11 cellular contexts compared by ENCODE assay signal in the genomic region with DNA sequence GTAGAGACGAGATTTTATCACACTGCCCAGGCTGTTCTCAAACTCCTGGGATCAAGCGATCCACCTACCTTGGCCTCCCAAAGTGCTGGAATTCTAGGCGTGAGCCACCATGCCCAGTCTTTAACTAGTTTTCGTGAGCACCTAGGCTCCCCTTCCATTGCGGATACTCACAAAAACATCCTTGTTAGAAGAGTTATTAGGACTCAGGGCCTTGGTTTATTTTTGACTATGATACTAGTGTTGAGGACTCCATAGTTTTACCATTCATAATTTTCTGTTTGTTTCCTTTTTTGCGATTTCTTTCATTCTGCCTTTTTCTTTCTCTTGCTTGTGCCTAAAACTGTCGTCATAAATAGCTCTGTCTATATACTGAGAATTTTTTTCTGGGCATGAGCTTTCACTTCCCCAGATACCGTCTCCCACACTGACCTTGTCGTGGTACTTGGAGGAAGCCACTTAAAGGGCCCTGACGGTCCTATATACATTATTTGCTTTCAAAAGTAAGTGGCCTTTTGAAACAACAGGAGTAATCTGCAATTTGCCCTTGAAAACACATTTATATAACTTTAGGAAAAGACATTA. TPM values are rescaled to one million over a fixed set of nuclear protein-coding genes. Genes with fewer than 3 reads are reported as not detected.
DNase-seq lines count a peak whose midpoint lies in the region; ATAC-seq, FAIRE-seq and TF ChIP-seq lines count a peak whose summit lies in the region.
"Had no signal": no experiment of that assay in that cellular context is flagged by ENCODE, and none has a peak within 500 bp of the region (broad histone marks: within the 10 kb centered on the region; RNA-seq: fewer than 3 reads in every experiment).

No MANE protein-coding gene starts in this region.

- TF ChIP-seq POLR2A in H54 (IDR thresholded peaks at IDR 0.05; ENCODE audit: low read depth, low read length), result no peak

- H3K4me3 ChIP-seq in fibroblast of lung (replicated peaks in 1 of 4; ENCODE audit: control extremely low read depth in 1 of 4, insufficient read depth in 1 of 4, low read depth in 3 of 4, low read length in 4 of 4), result peak overlapping the region; percentile 7 to 19 (median 14)
- H3K4me3 ChIP-seq: neural progenitor cell had no signal

- H3K27ac ChIP-seq in fibroblast of lung (ENCODE audit: insufficient read depth, low read length), result peak overlapping the region; percentile 32
- H3K27ac ChIP-seq: neural progenitor cell had no signal

- no peaks in the 10 kb centered on the region for H3K9me3 ChIP-seq in fibroblast of lung (ENCODE audit: control insufficient read depth, insufficient read depth, low read depth, low read length)

- ATAC-seq in GM18508 (IDR thresholded peaks at IDR 0.05; ENCODE audit: insufficient read depth, unreplicated experiment), result peak; percentile 67
- peak; percentile 86 for ATAC-seq in GM21526 (IDR thresholded peaks at IDR 0.05; ENCODE audit: low FRiP score, unreplicated experiment)
- peak; percentile 84 for ATAC-seq in HG03457 (IDR thresholded peaks at IDR 0.05; ENCODE audit: unreplicated experiment)

- H3K36me3 ChIP-seq in fibroblast of lung (ENCODE audit: control insufficient read depth, insufficient read depth, low read length), result peaks cover 5% of the 10 kb centered on the region
- H3K36me3 ChIP-seq: neural progenitor cell had no signal

- peaks cover 98% of the 10 kb centered on the region for H3K79me2 ChIP-seq in fibroblast of lung (ENCODE audit: control insufficient read depth, insufficient read depth, low read length)

- peaks cover 7% of the 10 kb centered on the region for H3K4me1 ChIP-seq in fibroblast of lung (ENCODE audit: control insufficient read depth, extremely low read depth, insufficient read depth, low read length)

- no peak for TF ChIP-seq CTCF in fibroblast of lung (conservative IDR thresholded peaks at IDR 0.05 in 1 of 2, IDR thresholded peaks at IDR 0.05 in 1 of 2; ENCODE audit: low read depth in 1 of 2, low read length in 2 of 2)

- DNase-seq in fibroblast of lung (ENCODE audit: low read depth in 2 of 2) (no peak), H54 (ENCODE audit: insufficient read length, low spot score) (no peak), NCI-H82 treated with DMSO at 0.1 percent for 48 hours (lab: John Stamatoyannopoulos, UW; ENCODE audit: unreplicated experiment) (no peak), RCC 7860 (ENCODE audit: low spot score) (no peak), posterior cingulate gyrus (no peak)
- DNase-seq: Karpas-422 had no signal

- no peak overlapping the region for H2AFZ ChIP-seq in fibroblast of lung (ENCODE audit: low read length)
- H2AFZ ChIP-seq: neural progenitor cell had no signal

- intact Hi-C loops in posterior cingulate gyrus (cut with DNase I), result no loop called here

- no peak overlapping the region for H3K9ac ChIP-seq in fibroblast of lung (ENCODE audit: insufficient read depth, low read length)
- H3K9ac ChIP-seq: neural progenitor cell had no signal

- no peaks in the 10 kb centered on the region for H3K27me3 ChIP-seq in fibroblast of lung (ENCODE audit: control insufficient read depth, insufficient read depth, low read length)
- H3K27me3 ChIP-seq: neural progenitor cell had no signal

- H4K20me1 ChIP-seq in fibroblast of lung (ENCODE audit: control insufficient read depth, extremely low read depth, insufficient read depth, low read length), result no peaks in the 10 kb centered on the region

- peak overlapping the region; percentile 72 for H3K4me2 ChIP-seq in fibroblast of lung (ENCODE audit: extremely low read depth, insufficient read depth, low read length)
- H3K4me2 ChIP-seq: neural progenitor cell had no signal

- FAIRE-seq in H54 (lab: Jason Lieb, UNC) (no peak), RCC 7860 (lab: Jason Lieb, UNC) (no peak)
- FAIRE-seq: frontal cortex had no signal

RNA-seq across cellular contexts. Expression of a gene that starts 5.2 kb away (rescaled TPM):
- 164 and 265 TPM in 2 replicates for total RNA-seq in fibroblast of lung
- polyA plus RNA-seq in fibroblast of lung, result 700 and 797 TPM in 2 replicates
- 319 and 383 TPM in 2 replicates for polyA plus RNA-seq in fibroblast of lung (2012)
- polyA minus RNA-seq in fibroblast of lung (ENCODE audit: low replicate concordance), result 553 and 578 TPM in 2 replicates
